ENCODE assay signal across 8 cellular contexts in the genomic region with DNA sequence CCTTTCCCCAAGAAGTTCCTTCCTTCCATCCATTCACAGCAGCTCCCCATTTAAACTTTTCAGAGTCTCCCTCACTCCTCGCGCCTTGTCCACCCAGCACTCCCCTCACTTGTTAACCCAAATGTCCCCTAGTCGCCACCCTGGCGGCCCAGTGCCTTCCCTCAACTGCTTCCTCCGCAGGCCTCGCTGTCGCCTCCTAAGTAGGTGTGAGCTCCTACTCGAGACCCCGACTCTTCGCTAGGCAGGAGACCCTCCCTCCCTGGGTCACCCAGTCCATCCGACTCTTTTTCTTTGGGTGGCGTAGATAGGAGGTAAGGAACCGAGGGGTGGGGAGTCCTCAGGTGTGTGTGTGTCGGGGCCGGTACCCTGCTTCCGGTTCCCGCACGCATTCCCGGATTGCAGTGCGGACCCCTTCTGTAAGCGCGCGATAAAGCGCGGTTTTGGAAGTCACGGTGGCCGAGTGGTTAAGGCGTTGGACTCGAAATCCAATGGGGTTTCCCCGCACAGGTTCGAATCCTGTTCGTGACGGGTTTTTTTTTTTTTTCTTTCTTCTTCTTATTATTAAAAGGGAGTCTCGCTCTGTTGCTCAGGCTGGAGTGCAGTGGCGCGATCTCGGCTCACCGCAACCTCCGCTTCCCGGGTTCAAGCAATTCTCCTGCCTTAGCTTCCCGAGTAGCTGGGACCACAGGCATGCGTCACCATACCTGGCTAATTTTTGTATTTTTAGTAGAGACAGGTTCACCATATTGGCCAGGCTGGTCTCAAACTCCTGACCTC. TPM values are rescaled to one million over a fixed set of nuclear protein-coding genes. Genes with fewer than 3 reads are reported as not detected.
DNase-seq lines count a peak whose midpoint lies in the region; ATAC-seq, FAIRE-seq and TF ChIP-seq lines count a peak whose summit lies in the region.

No MANE protein-coding gene starts in this region.

- no peaks in the 10 kb centered on the region for H4K20me1 ChIP-seq in HepG2 (ENCODE audit: insufficient read depth, low read length)

- peak overlapping the region; percentile 100 for H3K4me3 ChIP-seq in ACC112 (ENCODE audit: low read depth, low read length)
- peak overlapping the region; percentile 76 to 94 (median 93) for H3K4me3 ChIP-seq in HepG2 (replicated peaks in 1 of 3; ENCODE audit: insufficient read depth in 1 of 3, low read depth in 2 of 3, low read length in 3 of 3)

- peak; percentile 19 for TF ChIP-seq POLR2A in GM19099 (IDR thresholded peaks at IDR 0.05; ENCODE audit: extremely low read depth, insufficient read length, low read depth)
- TF ChIP-seq POLR2A in HepG2 (IDR thresholded peaks at IDR 0.05; ENCODE audit: insufficient read depth in 1 of 2, low read depth in 2 of 2, low read length in 2 of 2) = no peak

- H3K36me3 ChIP-seq in ACC112 (ENCODE audit: insufficient read depth, low read length) = no peaks in the 10 kb centered on the region
- H3K36me3 ChIP-seq in HepG2 (replicated peaks in 1 of 2; ENCODE audit: control insufficient read depth in 1 of 2, insufficient read depth in 2 of 2, low read length in 2 of 2) = peaks cover 0 to 8% of the 10 kb centered on the region in 2 experiments; a peak in 2 of 5 replicates

- BruUV-seq in HepG2 (replicated peaks; lab: Mats Ljungman, UMichigan) = no TSS peak

- peak; percentile 30 for ATAC-seq in HG03442 (IDR thresholded peaks at IDR 0.05; ENCODE audit: unreplicated experiment)
- ATAC-seq in HepG2 = peak; percentile 71

- H3K9ac ChIP-seq in HepG2 (ENCODE audit: insufficient read depth, low read depth, low read length) = peak overlapping the region; percentile 76

- WGBS in HepG2 (ENCODE audit: low lambda C conversion rate) = 1% methylated on average over 41 of the region's 42 CpGs

- H3K9me3 ChIP-seq in HepG2 (ENCODE audit: low read length) = no peaks in the 10 kb centered on the region

- peak; percentile 36; the same call in 1 of the 2 replicates for TF ChIP-seq CTCF in HepG2 (CRISPR knock-in tag; IDR thresholded peaks at IDR 0.05)

- in situ Hi-C loops in HepG2 (cut with HindIII; ENCODE audit: extremely low pct_ligation_motif_present, low pct_unique_long_range_greater_than_20kb) = loop anchor here (5.0 to 10.0 kb wide), 3 partner anchors 63 to 275 kb away; a partner anchor contains a TSS

- H3K4me1 ChIP-seq in ACC112 (ENCODE audit: control insufficient read depth, insufficient read depth, low read length, unreplicated experiment) = peaks cover 19% of the 10 kb centered on the region
- H3K4me1 ChIP-seq in HepG2 (ENCODE audit: insufficient read depth, low read length) = peaks cover 34% of the 10 kb centered on the region

- TF ChIP-seq RAD21 in HepG2 (CRISPR knock-in tag; IDR thresholded peaks at IDR 0.05) = no peak

- TF ChIP-seq EP300 in HepG2 (IDR thresholded peaks at IDR 0.05; ENCODE audit: low read depth in 2 of 2, low read length in 2 of 2) (peak in 1 of 2 experiments; percentile 26; a peak in 2 of 4 replicates), HepG2 (CRISPR knock-in tag; IDR thresholded peaks at IDR 0.05; ENCODE audit: borderline replicate concordance) (no peak)

- peak overlapping the region; percentile 86 for H3K4me2 ChIP-seq in HepG2 (ENCODE audit: low read depth, low read length)

- H3K79me2 ChIP-seq in ACC112 (ENCODE audit: control insufficient read depth, insufficient read depth, low read length, unreplicated experiment) (peaks cover 27% of the 10 kb centered on the region), HepG2 (ENCODE audit: insufficient read depth, low read length) (peaks cover 19% of the 10 kb centered on the region)

- FAIRE-seq in HepG2 (lab: Jason Lieb, UNC) = no peak

- intact Hi-C loops in HepG2 (cut with micrococcal nuclease; ENCODE audit: unreplicated experiment) = loop anchor here (1.0 to 5.0 kb wide), 4 partner anchors 33 to 272 kb away; a partner anchor contains a TSS

- H3K27me3 ChIP-seq in ACC112 (ENCODE audit: insufficient read depth, low read length) (no peaks in the 10 kb centered on the region), HepG2 (ENCODE audit: control insufficient read depth in 1 of 2, insufficient read depth in 2 of 2, low read length in 2 of 2) (no peaks in the 10 kb centered on the region; a peak in 1 of 5 replicates)

- peak overlapping the region; percentile 100 for H2AFZ ChIP-seq in ACC112 (ENCODE audit: low read length, unreplicated experiment)
- H2AFZ ChIP-seq in HepG2 (ENCODE audit: low read length) = peak overlapping the region; percentile 76

- H3K27ac ChIP-seq in ACC112 (ENCODE audit: low read depth, low read length) = peak overlapping the region; percentile 72
- peak overlapping the region; percentile 74 for H3K27ac ChIP-seq in HepG2 (ENCODE audit: extremely low read length, insufficient read depth, low read length)

- peak; percentile 76 for DNase-seq in NCI-H526 treated with DMSO at 0.1 percent for 48 hours (lab: John Stamatoyannopoulos, UW)
- DNase-seq in activated CD4-positive, alpha-beta T cell treated with anti-CD3 and anti-CD28 coated beads, Interleukin-2, amount 50 U/mL, for 4 hours = peak; percentile 64 to 72
- peak; percentile 89 for DNase-seq in dermis blood vessel endothelial cell
- DNase-seq in HepG2 (ENCODE audit: low spot score) = peak; percentile 83
- DNase-seq in stimulated activated CD4-positive, alpha-beta T cell treated with anti-CD3 and anti-CD28 coated beads, Interleukin-2, amount 100 ng/mL, for 24 hours = peak; percentile 91 to 95

- POLR2A ChIA-PET in HepG2 (lab: Yijun Ruan, JAX) = interaction anchor here (0.7 to 3.6 kb wide), 19 partner anchors 9 to 298 kb away, joined by 3 to 48 read pairs (median 5); a partner anchor contains a TSS

- CTCF ChIA-PET in HepG2 (lab: Yijun Ruan, JAX; ENCODE audit: low intra/inter-chr PET ratio, low total read pairs) = interaction anchor here (1.1 to 2.7 kb wide), 4 partner anchors 32 to 71 kb away, joined by 3 to 49 read pairs (median 14); a partner anchor contains a TSS

RNA-seq across cellular contexts. Expression of a gene that starts 0.8 kb away (rescaled TPM):
- total RNA-seq in dermis blood vessel endothelial cell = 47.5 and 51.2 TPM in 2 replicates
- total RNA-seq in HepG2 (2016; rRNA removed; fragmentation: Illumina TruSeq; extraction: Trizol) = 13.1 and 21.3 TPM in 2 replicates
- 7.8 and 8.7 TPM in 2 replicates for total RNA-seq in HepG2 (2016; cell fraction: cytosol; rRNA removed; fragmentation: Illumina TruSeq; extraction: Trizol; ENCODE audit: low read depth)
- 13.2 and 20.4 TPM in 2 replicates for total RNA-seq in HepG2 (2016; cell fraction: insoluble cytoplasmic fraction; rRNA removed; fragmentation: Illumina TruSeq; extraction: Trizol)
- total RNA-seq in HepG2 (2016; cell fraction: membrane; rRNA removed; fragmentation: Illumina TruSeq; extraction: Trizol) = 6.4 and 7.1 TPM in 2 replicates
- total RNA-seq in HepG2 (2016; cell fraction: nucleus; rRNA removed; fragmentation: Illumina TruSeq; extraction: Trizol) = 34.5 and 38.1 TPM in 2 replicates
- 21.0 and 24.1 TPM in 2 replicates for polyA plus RNA-seq in HepG2 (2011; rRNA removed)
- polyA plus RNA-seq in HepG2 (2011; cell fraction: cytosol; rRNA removed) = 6.4 and 7.0 TPM in 2 replicates
- 89.5 and 95.6 TPM in 2 replicates for polyA plus RNA-seq in HepG2 (2011; cell fraction: nucleus; rRNA removed)
- 18.5 and 25.0 TPM in 2 replicates for polyA plus RNA-seq in HepG2 (2012)
- polyA plus RNA-seq in HepG2 (2016; cell fraction: cytosol; fragmentation: Illumina TruSeq; extraction: Trizol; ENCODE audit: low read depth) = 1.0 and 1.5 TPM in 2 replicates
- 11.3 and 14.8 TPM in 2 replicates for polyA plus RNA-seq in HepG2 (2016; cell fraction: insoluble cytoplasmic fraction; fragmentation: Illumina TruSeq; extraction: Trizol; ENCODE audit: low read depth)
- 3.5 and 3.7 TPM in 2 replicates for polyA plus RNA-seq in HepG2 (2016; cell fraction: membrane; fragmentation: Illumina TruSeq; extraction: Trizol; ENCODE audit: low read depth)
- polyA plus RNA-seq in HepG2 (2016; cell fraction: nucleus; fragmentation: Illumina TruSeq; extraction: Trizol; ENCODE audit: insufficient read depth, low read depth) = 65.5 and 70.0 TPM in 2 replicates
- 32.0 and 82.6 TPM in 2 replicates for polyA minus RNA-seq in HepG2 (2011; rRNA and poly(A)+ RNA removed; ENCODE audit: low replicate concordance)
- polyA minus RNA-seq in HepG2 (2011; cell fraction: cytosol; rRNA and poly(A)+ RNA removed) = 17.5 and 19.3 TPM in 2 replicates
- 62.1 and 93.5 TPM in 2 replicates for polyA minus RNA-seq in HepG2 (2011; cell fraction: nucleus; rRNA and poly(A)+ RNA removed)

RNA-seq across cellular contexts. Expression of a gene that starts 31.6 kb away (rescaled TPM):
- total RNA-seq in dermis blood vessel endothelial cell = 102 and 119 TPM in 2 replicates
- 27.1 and 32.9 TPM in 2 replicates for total RNA-seq in HepG2 (2016; rRNA removed; fragmentation: Illumina TruSeq; extraction: Trizol)
- 13.2 and 13.9 TPM in 2 replicates for total RNA-seq in HepG2 (2016; cell fraction: cytosol; rRNA removed; fragmentation: Illumina TruSeq; extraction: Trizol; ENCODE audit: low read depth)
- total RNA-seq in HepG2 (2016; cell fraction: insoluble cytoplasmic fraction; rRNA removed; fragmentation: Illumina TruSeq; extraction: Trizol) = 26.4 and 30.9 TPM in 2 replicates
- total RNA-seq in HepG2 (2016; cell fraction: membrane; rRNA removed; fragmentation: Illumina TruSeq; extraction: Trizol) = 32.7 and 39.6 TPM in 2 replicates
- total RNA-seq in HepG2 (2016; cell fraction: nucleus; rRNA removed; fragmentation: Illumina TruSeq; extraction: Trizol) = 18.2 and 18.7 TPM in 2 replicates
- polyA plus RNA-seq in HepG2 (2011; rRNA removed) = 39.4 and 46.7 TPM in 2 replicates
- polyA plus RNA-seq in HepG2 (2011; cell fraction: cytosol; rRNA removed) = 37.2 and 48.5 TPM in 2 replicates
- 33.0 and 35.2 TPM in 2 replicates for polyA plus RNA-seq in HepG2 (2011; cell fraction: nucleus; rRNA removed)
- 16.6 and 19.8 TPM in 2 replicates for polyA plus RNA-seq in HepG2 (2012)
- 9.3 and 14.8 TPM in 2 replicates for polyA plus RNA-seq in HepG2 (2016; cell fraction: cytosol; fragmentation: Illumina TruSeq; extraction: Trizol; ENCODE audit: low read depth)
- 23.1 and 24.0 TPM in 2 replicates for polyA plus RNA-seq in HepG2 (2016; cell fraction: insoluble cytoplasmic fraction; fragmentation: Illumina TruSeq; extraction: Trizol; ENCODE audit: low read depth)
- polyA plus RNA-seq in HepG2 (2016; cell fraction: membrane; fragmentation: Illumina TruSeq; extraction: Trizol; ENCODE audit: low read depth) = 22.3 and 25.8 TPM in 2 replicates
- 17.4 and 20.5 TPM in 2 replicates for polyA plus RNA-seq in HepG2 (2016; cell fraction: nucleus; fragmentation: Illumina TruSeq; extraction: Trizol; ENCODE audit: insufficient read depth, low read depth)
- 241 and 278 TPM in 2 replicates for polyA minus RNA-seq in HepG2 (2011; rRNA and poly(A)+ RNA removed; ENCODE audit: low replicate concordance)
- polyA minus RNA-seq in HepG2 (2011; cell fraction: cytosol; rRNA and poly(A)+ RNA removed) = 36.8 and 40.2 TPM in 2 replicates
- 33.3 and 39.0 TPM in 2 replicates for polyA minus RNA-seq in HepG2 (2011; cell fraction: nucleus; rRNA and poly(A)+ RNA removed)

RNA-seq across cellular contexts. Expression of a gene that starts 31.9 kb away (rescaled TPM):
- total RNA-seq in dermis blood vessel endothelial cell = 1,647 and 2,863 TPM in 2 replicates
- total RNA-seq in HepG2 (2016; rRNA removed; fragmentation: Illumina TruSeq; extraction: Trizol) = 1,192 and 1,778 TPM in 2 replicates
- total RNA-seq in HepG2 (2016; cell fraction: cytosol; rRNA removed; fragmentation: Illumina TruSeq; extraction: Trizol; ENCODE audit: low read depth) = 428 and 482 TPM in 2 replicates
- total RNA-seq in HepG2 (2016; cell fraction: insoluble cytoplasmic fraction; rRNA removed; fragmentation: Illumina TruSeq; extraction: Trizol) = 1,256 and 1,894 TPM in 2 replicates
- total RNA-seq in HepG2 (2016; cell fraction: membrane; rRNA removed; fragmentation: Illumina TruSeq; extraction: Trizol) = 384 and 408 TPM in 2 replicates
- total RNA-seq in HepG2 (2016; cell fraction: nucleus; rRNA removed; fragmentation: Illumina TruSeq; extraction: Trizol) = 421 and 427 TPM in 2 replicates
- polyA plus RNA-seq in HepG2 (2011; rRNA removed) = 983 and 1,127 TPM in 2 replicates
- 1,443 and 1,577 TPM in 2 replicates for polyA plus RNA-seq in HepG2 (2011; cell fraction: cytosol; rRNA removed)
- polyA plus RNA-seq in HepG2 (2011; cell fraction: nucleus; rRNA removed) = 447 and 559 TPM in 2 replicates
- 597 and 749 TPM in 2 replicates for polyA plus RNA-seq in HepG2 (2012)
- polyA plus RNA-seq in HepG2 (2016; cell fraction: cytosol; fragmentation: Illumina TruSeq; extraction: Trizol; ENCODE audit: low read depth) = 405 and 433 TPM in 2 replicates
- polyA plus RNA-seq in HepG2 (2016; cell fraction: insoluble cytoplasmic fraction; fragmentation: Illumina TruSeq; extraction: Trizol; ENCODE audit: low read depth) = 1,500 and 1,664 TPM in 2 replicates
- polyA plus RNA-seq in HepG2 (2016; cell fraction: membrane; fragmentation: Illumina TruSeq; extraction: Trizol; ENCODE audit: low read depth) = 283 and 315 TPM in 2 replicates
- polyA plus RNA-seq in HepG2 (2016; cell fraction: nucleus; fragmentation: Illumina TruSeq; extraction: Trizol; ENCODE audit: insufficient read depth, low read depth) = 579 and 630 TPM in 2 replicates
- polyA minus RNA-seq in HepG2 (2011; rRNA and poly(A)+ RNA removed; ENCODE audit: low replicate concordance) = 230 and 730 TPM in 2 replicates
- 135 and 172 TPM in 2 replicates for polyA minus RNA-seq in HepG2 (2011; cell fraction: cytosol; rRNA and poly(A)+ RNA removed)
- 220 and 358 TPM in 2 replicates for polyA minus RNA-seq in HepG2 (2011; cell fraction: nucleus; rRNA and poly(A)+ RNA removed)

RNA-seq across cellular contexts. Expression of a gene that starts 34.0 kb away (rescaled TPM):
- total RNA-seq in dermis blood vessel endothelial cell (24.8 and 32.9 TPM in 2 replicates), HepG2 (2016; rRNA removed; fragmentation: Illumina TruSeq; extraction: Trizol) (31.2 and 33.2 TPM in 2 replicates)
- 85.1 and 99.3 TPM in 2 replicates for total RNA-seq in HepG2 (2016; cell fraction: cytosol; rRNA removed; fragmentation: Illumina TruSeq; extraction: Trizol; ENCODE audit: low read depth)
- 29.7 and 31.9 TPM in 2 replicates for total RNA-seq in HepG2 (2016; cell fraction: insoluble cytoplasmic fraction; rRNA removed; fragmentation: Illumina TruSeq; extraction: Trizol)
- 92.8 and 102 TPM in 2 replicates for total RNA-seq in HepG2 (2016; cell fraction: membrane; rRNA removed; fragmentation: Illumina TruSeq; extraction: Trizol)
- 8.5 and 12.0 TPM in 2 replicates for total RNA-seq in HepG2 (2016; cell fraction: nucleus; rRNA removed; fragmentation: Illumina TruSeq; extraction: Trizol)
- polyA plus RNA-seq in HepG2 (2011; rRNA removed) = 27.9 and 35.5 TPM in 2 replicates
- 32.7 and 35.7 TPM in 2 replicates for polyA plus RNA-seq in HepG2 (2011; cell fraction: cytosol; rRNA removed)
- polyA plus RNA-seq in HepG2 (2011; cell fraction: nucleus; rRNA removed) = 6.2 and 9.4 TPM in 2 replicates
- polyA plus RNA-seq in HepG2 (2012) = 17.5 and 19.8 TPM in 2 replicates
- 123 and 144 TPM in 2 replicates for polyA plus RNA-seq in HepG2 (2016; cell fraction: cytosol; fragmentation: Illumina TruSeq; extraction: Trizol; ENCODE audit: low read depth)
- 34.0 and 41.8 TPM in 2 replicates for polyA plus RNA-seq in HepG2 (2016; cell fraction: insoluble cytoplasmic fraction; fragmentation: Illumina TruSeq; extraction: Trizol; ENCODE audit: low read depth)
- 103 and 111 TPM in 2 replicates for polyA plus RNA-seq in HepG2 (2016; cell fraction: membrane; fragmentation: Illumina TruSeq; extraction: Trizol; ENCODE audit: low read depth)
- 23.6 and 24.1 TPM in 2 replicates for polyA plus RNA-seq in HepG2 (2016; cell fraction: nucleus; fragmentation: Illumina TruSeq; extraction: Trizol; ENCODE audit: insufficient read depth, low read depth)
- 19.6 and 64.2 TPM in 2 replicates for polyA minus RNA-seq in HepG2 (2011; rRNA and poly(A)+ RNA removed; ENCODE audit: low replicate concordance)
- 9.3 TPM in 2 replicates for polyA minus RNA-seq in HepG2 (2011; cell fraction: cytosol; rRNA and poly(A)+ RNA removed)
- polyA minus RNA-seq in HepG2 (2011; cell fraction: nucleus; rRNA and poly(A)+ RNA removed) = 2.7 and 3.7 TPM in 2 replicates

RNA-seq across cellular contexts. Expression of a gene that starts 37.7 kb away (rescaled TPM):
- 80.8 and 96.8 TPM in 2 replicates for total RNA-seq in dermis blood vessel endothelial cell
- 75.7 and 76.5 TPM in 2 replicates for total RNA-seq in HepG2 (2016; rRNA removed; fragmentation: Illumina TruSeq; extraction: Trizol)
- 325 and 392 TPM in 2 replicates for total RNA-seq in HepG2 (2016; cell fraction: cytosol; rRNA removed; fragmentation: Illumina TruSeq; extraction: Trizol; ENCODE audit: low read depth)
- total RNA-seq in HepG2 (2016; cell fraction: insoluble cytoplasmic fraction; rRNA removed; fragmentation: Illumina TruSeq; extraction: Trizol) = 64.5 and 75.8 TPM in 2 replicates
- 194 and 230 TPM in 2 replicates for total RNA-seq in HepG2 (2016; cell fraction: membrane; rRNA removed; fragmentation: Illumina TruSeq; extraction: Trizol)
- 25.1 and 31.8 TPM in 2 replicates for total RNA-seq in HepG2 (2016; cell fraction: nucleus; rRNA removed; fragmentation: Illumina TruSeq; extraction: Trizol)
- polyA plus RNA-seq in HepG2 (2011; rRNA removed) = 81.4 and 88.7 TPM in 2 replicates
- 101 and 116 TPM in 2 replicates for polyA plus RNA-seq in HepG2 (2011; cell fraction: cytosol; rRNA removed)
- 53.0 and 71.7 TPM in 2 replicates for polyA plus RNA-seq in HepG2 (2011; cell fraction: nucleus; rRNA removed)
- 71.1 and 77.9 TPM in 2 replicates for polyA plus RNA-seq in HepG2 (2012)
- polyA plus RNA-seq in HepG2 (2016; cell fraction: cytosol; fragmentation: Illumina TruSeq; extraction: Trizol; ENCODE audit: low read depth) = 374 and 492 TPM in 2 replicates
- 78.1 and 85.3 TPM in 2 replicates for polyA plus RNA-seq in HepG2 (2016; cell fraction: insoluble cytoplasmic fraction; fragmentation: Illumina TruSeq; extraction: Trizol; ENCODE audit: low read depth)
- polyA plus RNA-seq in HepG2 (2016; cell fraction: membrane; fragmentation: Illumina TruSeq; extraction: Trizol; ENCODE audit: low read depth) = 220 and 254 TPM in 2 replicates
- polyA plus RNA-seq in HepG2 (2016; cell fraction: nucleus; fragmentation: Illumina TruSeq; extraction: Trizol; ENCODE audit: insufficient read depth, low read depth) = 77.1 and 86.6 TPM in 2 replicates
- 23.8 and 38.6 TPM in 2 replicates for polyA minus RNA-seq in HepG2 (2011; rRNA and poly(A)+ RNA removed; ENCODE audit: low replicate concordance)
- polyA minus RNA-seq in HepG2 (2011; cell fraction: cytosol; rRNA and poly(A)+ RNA removed) = 16.8 and 20.3 TPM in 2 replicates
- polyA minus RNA-seq in HepG2 (2011; cell fraction: nucleus; rRNA and poly(A)+ RNA removed) = 14.3 and 20.6 TPM in 2 replicates

Comparison
In these comparisons a context has a peak if more than half of its experiments do, and no peak if none do; other contexts are left out.
1. Peak in every context shown above with its lines: DNase-seq, ATAC-seq, H3K4me3 ChIP-seq and H3K27ac ChIP-seq.